Comparison of ENCODE assay signal across 18 cellular contexts in the genomic region with DNA sequence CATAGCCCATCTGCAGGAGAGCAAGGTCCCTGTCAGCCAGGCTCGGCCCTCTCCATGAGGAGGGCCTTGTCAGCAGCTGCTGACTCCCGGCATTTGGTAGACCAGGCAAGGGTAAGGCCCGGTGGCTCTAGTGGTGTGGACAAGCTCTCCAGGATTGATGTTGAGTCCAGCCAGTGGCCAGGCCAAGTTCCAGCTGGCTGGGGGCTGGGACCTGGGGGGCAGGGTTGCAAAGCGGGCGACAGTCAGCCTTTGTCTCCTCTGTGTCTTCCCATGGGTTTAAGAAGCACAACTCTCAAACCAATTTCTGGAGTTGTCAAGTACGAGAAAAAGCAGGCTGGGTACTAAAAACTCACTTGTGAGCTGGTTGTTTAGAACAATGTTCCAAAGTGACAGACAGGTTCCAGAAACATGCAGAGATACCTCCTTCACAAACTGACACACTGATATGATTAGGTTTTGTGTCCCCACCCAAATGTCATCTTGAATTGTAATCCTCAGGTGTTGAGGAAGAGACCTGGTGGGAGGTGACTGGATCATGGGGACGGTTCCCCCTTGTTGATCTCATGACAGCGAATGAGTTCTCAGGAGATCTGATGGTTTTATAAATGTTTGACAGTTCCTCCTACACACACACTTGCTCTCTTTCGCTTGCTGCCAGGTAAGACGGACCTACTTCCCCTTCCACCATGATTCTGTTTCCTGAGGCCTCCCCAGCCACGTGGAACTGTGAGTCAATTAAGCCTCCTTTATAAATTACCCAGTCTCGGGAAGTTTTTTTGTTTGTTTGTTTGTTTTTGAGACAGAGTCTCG. TPM values are rescaled to one million over a fixed set of nuclear protein-coding genes. Genes with fewer than 3 reads are reported as not detected.
DNase-seq lines count a peak whose midpoint lies in the region; ATAC-seq and TF ChIP-seq lines count a peak whose summit lies in the region.
"Had no signal": no experiment of that assay in that cellular context is flagged by ENCODE, and none has a peak within 500 bp of the region (broad histone marks: within the 10 kb centered on the region; RNA-seq: fewer than 3 reads in every experiment).

No MANE protein-coding gene starts in this region.

- H3K9me3 Mint-ChIP-seq in activated CD8-positive, alpha-beta T cell treated with anti-CD3 and anti-CD28 coated beads for 36 hours, result no peaks in the 10 kb centered on the region
- no peaks in the 10 kb centered on the region for H3K9me3 Mint-ChIP-seq in activated CD8-positive, alpha-beta T cell treated with anti-CD3 and anti-CD28 coated beads, Interleukin-2, amount 10 ng/mL, durations not matched to agents 7 days and 5 days (ENCODE audit: insufficient read depth)
- H3K9me3 Mint-ChIP-seq in endodermal cell, result no peaks in the 10 kb centered on the region
- no peaks in the 10 kb centered on the region for H3K9me3 Mint-ChIP-seq in naive thymus-derived CD8-positive, alpha-beta T cell
- no peaks in the 10 kb centered on the region for H3K9me3 Mint-ChIP-seq in activated CD4-positive, alpha-beta memory T cell treated with anti-CD3 and anti-CD28 coated beads, Interleukin-2, amount 10 ng/mL, durations not matched to agents 7 days and 5 days

- peaks cover 4% of the 10 kb centered on the region for H3K36me3 Mint-ChIP-seq in activated CD8-positive, alpha-beta T cell treated with anti-CD3 and anti-CD28 coated beads for 36 hours (ENCODE audit: low read depth)
- peaks cover 6% of the 10 kb centered on the region for H3K36me3 Mint-ChIP-seq in activated CD8-positive, alpha-beta T cell treated with anti-CD3 and anti-CD28 coated beads, Interleukin-2, amount 10 ng/mL, durations not matched to agents 7 days and 5 days (ENCODE audit: low read depth)
- H3K36me3 Mint-ChIP-seq in endodermal cell (ENCODE audit: low read depth), result peaks cover 22% of the 10 kb centered on the region
- H3K36me3 Mint-ChIP-seq in naive thymus-derived CD8-positive, alpha-beta T cell, result peaks cover 0 to 48% (median 3%) of the 10 kb centered on the region in 3 donors
- peaks cover 7% of the 10 kb centered on the region for H3K36me3 Mint-ChIP-seq in activated CD4-positive, alpha-beta memory T cell treated with anti-CD3 and anti-CD28 coated beads, Interleukin-2, amount 10 ng/mL, durations not matched to agents 7 days and 5 days (ENCODE audit: low read depth)

- H3K27ac ChIP-seq in endodermal cell (ENCODE audit: low read depth, low read length) (no peak overlapping the region), substantia nigra (ENCODE audit: low read depth, low read length, poor library complexity, severe bottlenecking) (peak overlapping the region; percentile 47), right atrium auricular region (no peak overlapping the region)
- H3K27ac ChIP-seq: 22Rv1 had no signal

- no peaks in the 10 kb centered on the region for H3K4me1 ChIP-seq in endodermal cell (ENCODE audit: control insufficient read depth, insufficient read depth, low read length)
- no peaks in the 10 kb centered on the region for H3K4me1 ChIP-seq in right atrium auricular region
- H3K4me1 ChIP-seq: Caco-2 had no signal

- H3K4me1 Mint-ChIP-seq in activated CD8-positive, alpha-beta T cell treated with anti-CD3 and anti-CD28 coated beads for 36 hours (ENCODE audit: low read depth), result no peaks in the 10 kb centered on the region
- H3K4me1 Mint-ChIP-seq in activated CD8-positive, alpha-beta T cell treated with anti-CD3 and anti-CD28 coated beads, Interleukin-2, amount 10 ng/mL, durations not matched to agents 7 days and 5 days (ENCODE audit: low read depth), result no peaks in the 10 kb centered on the region
- H3K4me1 Mint-ChIP-seq in endodermal cell, result no peaks in the 10 kb centered on the region
- H3K4me1 Mint-ChIP-seq in naive thymus-derived CD8-positive, alpha-beta T cell, result peaks cover 0 to 4% (median 0%) of the 10 kb centered on the region in 4 donors
- H3K4me1 Mint-ChIP-seq in activated CD4-positive, alpha-beta memory T cell treated with anti-CD3 and anti-CD28 coated beads, Interleukin-2, amount 10 ng/mL, durations not matched to agents 7 days and 5 days, result no peaks in the 10 kb centered on the region

- no peaks in the 10 kb centered on the region for H3K27me3 Mint-ChIP-seq in activated CD8-positive, alpha-beta T cell treated with anti-CD3 and anti-CD28 coated beads for 36 hours
- no peaks in the 10 kb centered on the region for H3K27me3 Mint-ChIP-seq in activated CD8-positive, alpha-beta T cell treated with anti-CD3 and anti-CD28 coated beads, Interleukin-2, amount 10 ng/mL, durations not matched to agents 7 days and 5 days (ENCODE audit: low read depth)
- no peaks in the 10 kb centered on the region for H3K27me3 Mint-ChIP-seq in endodermal cell (ENCODE audit: insufficient read depth)
- no peaks in the 10 kb centered on the region for H3K27me3 Mint-ChIP-seq in naive thymus-derived CD8-positive, alpha-beta T cell
- no peaks in the 10 kb centered on the region for H3K27me3 Mint-ChIP-seq in activated CD4-positive, alpha-beta memory T cell treated with anti-CD3 and anti-CD28 coated beads, Interleukin-2, amount 10 ng/mL, durations not matched to agents 7 days and 5 days

- CTCF ChIA-PET in activated CD8-positive, alpha-beta T cell treated with anti-CD3 and anti-CD28 coated beads for 36 hours (lab: Charles Lee), result interaction anchor here (1.2 kb wide), 1 partner anchor 21 kb away, joined by 3 read pairs; no protein-coding TSS in a partner anchor
- CTCF ChIA-PET in activated CD8-positive, alpha-beta T cell treated with anti-CD3 and anti-CD28 coated beads, Interleukin-2, amount 10 ng/mL, durations not matched to agents 7 days and 5 days (lab: Charles Lee), result no interaction called here
- CTCF ChIA-PET in activated CD4-positive, alpha-beta memory T cell treated with anti-CD3 and anti-CD28 coated beads, Interleukin-2, amount 10 ng/mL, durations not matched to agents 7 days and 5 days (lab: Charles Lee), result no interaction called here

- ATAC-seq in activated CD8-positive, alpha-beta T cell treated with anti-CD3 and anti-CD28 coated beads for 36 hours, result no peak
- ATAC-seq in activated CD8-positive, alpha-beta T cell treated with anti-CD3 and anti-CD28 coated beads, Interleukin-2, amount 10 ng/mL, durations not matched to agents 7 days and 5 days, result no peak
- ATAC-seq in naive thymus-derived CD8-positive, alpha-beta T cell, result no peak
- ATAC-seq in HG02973 (IDR thresholded peaks at IDR 0.05; ENCODE audit: unreplicated experiment), result no peak
- ATAC-seq: HepG2 had no signal

- H3K9ac ChIP-seq in endodermal cell (ENCODE audit: extremely low read depth, low read length, poor library complexity, severe bottlenecking), result no peak overlapping the region
- H3K9ac ChIP-seq: BLaER1 had no signal

- H3K4me3 ChIP-seq in endodermal cell (ENCODE audit: low read length) (no peak overlapping the region), right atrium auricular region (no peak overlapping the region)
- H3K4me3 ChIP-seq: BLaER1 had no signal

- H3K27me3 ChIP-seq in endodermal cell (ENCODE audit: control insufficient read depth, insufficient read depth, low read length, poor library complexity, severe bottlenecking) (no peaks in the 10 kb centered on the region), right atrium auricular region (no peaks in the 10 kb centered on the region)
- H3K27me3 ChIP-seq: BLaER1 had no signal

- no peaks in the 10 kb centered on the region for H3K36me3 ChIP-seq in endodermal cell (ENCODE audit: control insufficient read depth, insufficient read depth, low read length)
- H3K36me3 ChIP-seq in right atrium auricular region, result peaks cover 21% of the 10 kb centered on the region

- no peak overlapping the region for H3K4me3 Mint-ChIP-seq in activated CD8-positive, alpha-beta T cell treated with anti-CD3 and anti-CD28 coated beads for 36 hours
- no peak overlapping the region for H3K4me3 Mint-ChIP-seq in activated CD8-positive, alpha-beta T cell treated with anti-CD3 and anti-CD28 coated beads, Interleukin-2, amount 10 ng/mL, durations not matched to agents 7 days and 5 days
- no peak overlapping the region for H3K4me3 Mint-ChIP-seq in endodermal cell
- H3K4me3 Mint-ChIP-seq in naive thymus-derived CD8-positive, alpha-beta T cell, result no peak overlapping the region
- no peak overlapping the region for H3K4me3 Mint-ChIP-seq in activated CD4-positive, alpha-beta memory T cell treated with anti-CD3 and anti-CD28 coated beads, Interleukin-2, amount 10 ng/mL, durations not matched to agents 7 days and 5 days

- POLR2A ChIA-PET in activated CD8-positive, alpha-beta T cell treated with anti-CD3 and anti-CD28 coated beads for 36 hours (lab: Charles Lee), result no interaction called here
- POLR2A ChIA-PET in activated CD8-positive, alpha-beta T cell treated with anti-CD3 and anti-CD28 coated beads, Interleukin-2, amount 10 ng/mL, durations not matched to agents 7 days and 5 days (lab: Charles Lee), result no interaction called here
- POLR2A ChIA-PET in naive thymus-derived CD8-positive, alpha-beta T cell (lab: Charles Lee), result no interaction called here
- POLR2A ChIA-PET in activated CD4-positive, alpha-beta memory T cell treated with anti-CD3 and anti-CD28 coated beads, Interleukin-2, amount 10 ng/mL, durations not matched to agents 7 days and 5 days (lab: Charles Lee), result interaction anchor here (0.7 kb wide), 1 partner anchor 130 kb away, joined by 3 read pairs; no protein-coding TSS in a partner anchor

- WGBS in endodermal cell (ENCODE audit: insufficient coverage in 1 of 2, insufficient read length in 1 of 2), 2 experiments, result 93 to 99% methylated on average over 10 to 12 of the region's 13 CpGs

- intact Hi-C loops in activated CD8-positive, alpha-beta T cell treated with anti-CD3 and anti-CD28 coated beads for 36 hours (cut with micrococcal nuclease), result no loop called here

- no peak for DNase-seq in activated CD8-positive, alpha-beta T cell treated with anti-CD3 and anti-CD28 coated beads for 36 hours
- no peak for DNase-seq in activated CD8-positive, alpha-beta T cell treated with anti-CD3 and anti-CD28 coated beads, Interleukin-2, amount 10 ng/mL, durations not matched to agents 7 days and 5 days
- DNase-seq in endodermal cell (no peak), substantia nigra (lab: John Stamatoyannopoulos, UW) (peak in 10 of 49 donors; percentile 6 to 38 (median 28)), right atrium auricular region (ENCODE audit: low spot score) (no peak)
- DNase-seq in naive thymus-derived CD8-positive, alpha-beta T cell, result no peak
- no peak for DNase-seq in activated CD4-positive, alpha-beta memory T cell treated with anti-CD3 and anti-CD28 coated beads, Interleukin-2, amount 10 ng/mL, durations not matched to agents 7 days and 5 days
- DNase-seq: Caco-2, DMS53, NCI-H1436 treated with DMSO at 0.1 percent for 48 hours, NCI-H2227 treated with DMSO at 0.1 percent for 48 hours, NCI-H524 treated with DMSO at 0.1 percent for 48 hours, OCI-M1, RPMI8226 had no signal

- peak overlapping the region; percentile 14 for H3K27ac Mint-ChIP-seq in activated CD8-positive, alpha-beta T cell treated with anti-CD3 and anti-CD28 coated beads for 36 hours
- no peak overlapping the region for H3K27ac Mint-ChIP-seq in activated CD8-positive, alpha-beta T cell treated with anti-CD3 and anti-CD28 coated beads, Interleukin-2, amount 10 ng/mL, durations not matched to agents 7 days and 5 days
- H3K27ac Mint-ChIP-seq in endodermal cell, result peak overlapping the region; percentile 8
- H3K27ac Mint-ChIP-seq in naive thymus-derived CD8-positive, alpha-beta T cell, result peak overlapping the region in 8 of 10 donors; percentile 14 to 66 (median 33)
- H3K27ac Mint-ChIP-seq in activated CD4-positive, alpha-beta memory T cell treated with anti-CD3 and anti-CD28 coated beads, Interleukin-2, amount 10 ng/mL, durations not matched to agents 7 days and 5 days, result no peak overlapping the region

- H3K9me3 ChIP-seq in endodermal cell (ENCODE audit: control insufficient read depth, low read length) (no peaks in the 10 kb centered on the region), right atrium auricular region (no peaks in the 10 kb centered on the region)
- H3K9me3 ChIP-seq: BLaER1, Caco-2 had no signal

- TF ChIP-seq CTCF in activated CD8-positive, alpha-beta T cell treated with anti-CD3 and anti-CD28 coated beads for 36 hours (IDR thresholded peaks at IDR 0.05), result no peak
- TF ChIP-seq CTCF in endodermal cell (conservative IDR thresholded peaks at IDR 0.05) (no peak), right atrium auricular region (IDR thresholded peaks at IDR 0.05) (no peak)

RNA-seq across cellular contexts. Expression of a gene that starts 52.3 kb away (rescaled TPM):
- total RNA-seq in activated CD8-positive, alpha-beta T cell treated with anti-CD3 and anti-CD28 coated beads for 36 hours, result not detected
- not detected for total RNA-seq in activated CD8-positive, alpha-beta T cell treated with anti-CD3 and anti-CD28 coated beads, Interleukin-2, amount 10 ng/mL, durations not matched to agents 7 days and 5 days
- not detected for total RNA-seq in endodermal cell
- polyA plus RNA-seq in endodermal cell (2013, experiment 1 of 2), result not detected
- not detected for polyA plus RNA-seq in endodermal cell (2013, experiment 2 of 2)
- not detected for total RNA-seq in naive thymus-derived CD8-positive, alpha-beta T cell
- polyA plus RNA-seq in naive thymus-derived CD8-positive, alpha-beta T cell, result not detected
- total RNA-seq in right atrium auricular region, result 1 to 10 TPM; 1.5 to 4.1 TPM
- total RNA-seq in activated CD4-positive, alpha-beta memory T cell treated with anti-CD3 and anti-CD28 coated beads, Interleukin-2, amount 10 ng/mL, durations not matched to agents 7 days and 5 days, result not detected

Comparison
In these comparisons a context has a peak if more than half of its experiments do, and no peak if none do; other contexts are left out.
1. H3K27ac Mint-ChIP-seq: peak in activated CD8-positive, alpha-beta T cell treated with anti-CD3 and anti-CD28 coated beads for 36 hours (single experiment), endodermal cell (single experiment) and naive thymus-derived CD8-positive, alpha-beta T cell (8 of 10); none in activated CD8-positive, alpha-beta T cell treated with anti-CD3 and anti-CD28 coated beads, Interleukin-2, amount 10 ng/mL, durations not matched to agents 7 days and 5 days (single experiment) and activated CD4-positive, alpha-beta memory T cell treated with anti-CD3 and anti-CD28 coated beads, Interleukin-2, amount 10 ng/mL, durations not matched to agents 7 days and 5 days (single experiment).